ENCODE assay signal across 12 cellular contexts in genomic region chr2:148814853-148815419, GRCh38.
DNase-seq lines count a peak whose midpoint lies in the region; ATAC-seq and FAIRE-seq lines count a peak whose summit lies in the region.
"Had no signal": no experiment of that assay in that cellular context is flagged by ENCODE, and none has a peak within 500 bp of the region (broad histone marks: within the 10 kb centered on the region; RNA-seq: fewer than 3 reads in every experiment).

No MANE protein-coding gene starts in this region.

- ATAC-seq in Right ventricle myocardium superior (ENCODE audit: poor library complexity), result peak; percentile 27
- no peak for ATAC-seq in Right ventricle myocardium inferior
- ATAC-seq in left colon, result peak; percentile 24
- ATAC-seq in activated CD4-positive, alpha-beta T cell treated with anti-CD3 and anti-CD28 coated beads for 36 hours, result no peak

- intact Hi-C loops in Right ventricle myocardium superior (cut with DNase I), result no loop called here
- intact Hi-C loops in Right ventricle myocardium inferior (cut with DNase I), result no loop called here
- intact Hi-C loops in left colon (cut with DNase I, micrococcal nuclease), result no loop called here
- intact Hi-C loops in activated CD4-positive, alpha-beta T cell treated with anti-CD3 and anti-CD28 coated beads for 36 hours (cut with DNase I, micrococcal nuclease), result loop anchor here in 1 of 2 experiments (10.0 kb wide), 1 partner anchor 290 kb away; no protein-coding TSS in a partner anchor

- FAIRE-seq in urothelium cell line (lab: Jason Lieb, UNC), result no peak
- FAIRE-seq: G401.6 had no signal

- H3K4me3 Mint-ChIP-seq in activated CD4-positive, alpha-beta T cell treated with anti-CD3 and anti-CD28 coated beads for 36 hours, result no peak overlapping the region
- H3K4me3 Mint-ChIP-seq: nephron progenitor cell had no signal

- no peak overlapping the region for H3K27ac Mint-ChIP-seq in activated CD4-positive, alpha-beta T cell treated with anti-CD3 and anti-CD28 coated beads for 36 hours
- H3K27ac Mint-ChIP-seq: nephron progenitor cell had no signal

- peaks cover 22% of the 10 kb centered on the region for H3K4me1 Mint-ChIP-seq in activated CD4-positive, alpha-beta T cell treated with anti-CD3 and anti-CD28 coated beads for 36 hours

- H3K27me3 Mint-ChIP-seq in activated CD4-positive, alpha-beta T cell treated with anti-CD3 and anti-CD28 coated beads for 36 hours, result peaks cover 11% of the 10 kb centered on the region

- DNase-seq in Right ventricle myocardium superior (no peak), Right ventricle myocardium inferior (ENCODE audit: missing footprints) (no peak), amniotic epithelial cell (ENCODE audit: low read depth) (peak; percentile 17), left colon (peak; percentile 18 to 44), urothelium cell line (ENCODE audit: low spot score) (peak; percentile 32), RKO (ENCODE audit: low spot score) (no peak), T1000 (lab: John Stamatoyannopoulos, UW) (no peak)
- no peak for DNase-seq in activated CD4-positive, alpha-beta T cell treated with anti-CD3 and anti-CD28 coated beads for 36 hours
- DNase-seq: dorsolateral prefrontal cortex, NCI-H1105 treated with DMSO at 0.1 percent for 48 hours, nephron progenitor cell had no signal

- POLR2A ChIA-PET in activated CD4-positive, alpha-beta T cell treated with anti-CD3 and anti-CD28 coated beads for 36 hours (lab: Charles Lee), result interaction anchor here (0.5 kb wide), 1 partner anchor 170 kb away, joined by 3 read pairs; no protein-coding TSS in a partner anchor

- no peaks in the 10 kb centered on the region for H3K36me3 Mint-ChIP-seq in activated CD4-positive, alpha-beta T cell treated with anti-CD3 and anti-CD28 coated beads for 36 hours (ENCODE audit: low read depth)

- H3K9me3 Mint-ChIP-seq in activated CD4-positive, alpha-beta T cell treated with anti-CD3 and anti-CD28 coated beads for 36 hours (ENCODE audit: low read depth), result no peaks in the 10 kb centered on the region
- H3K9me3 Mint-ChIP-seq: nephron progenitor cell had no signal

- CTCF ChIA-PET in activated CD4-positive, alpha-beta T cell treated with anti-CD3 and anti-CD28 coated beads for 36 hours (lab: Charles Lee), result interaction anchor here (0.6 kb wide), 1 partner anchor 12 kb away, joined by 3 read pairs; no protein-coding TSS in a partner anchor

Comparison
In these comparisons a context has a peak if more than half of its experiments do, and no peak if none do; other contexts are left out.
1. ATAC-seq: peak in Right ventricle myocardium superior (single experiment) and left colon (single experiment); none in Right ventricle myocardium inferior (single experiment) and activated CD4-positive, alpha-beta T cell treated with anti-CD3 and anti-CD28 coated beads for 36 hours (single experiment).
2. DNase-seq: peak in amniotic epithelial cell (single experiment), left colon (2 of 2) and urothelium cell line (single experiment); none in Right ventricle myocardium superior (single experiment), Right ventricle myocardium inferior (single experiment), activated CD4-positive, alpha-beta T cell treated with anti-CD3 and anti-CD28 coated beads for 36 hours (single experiment), RKO (single experiment) and T1000 (single experiment).